In the genomic region with DNA sequence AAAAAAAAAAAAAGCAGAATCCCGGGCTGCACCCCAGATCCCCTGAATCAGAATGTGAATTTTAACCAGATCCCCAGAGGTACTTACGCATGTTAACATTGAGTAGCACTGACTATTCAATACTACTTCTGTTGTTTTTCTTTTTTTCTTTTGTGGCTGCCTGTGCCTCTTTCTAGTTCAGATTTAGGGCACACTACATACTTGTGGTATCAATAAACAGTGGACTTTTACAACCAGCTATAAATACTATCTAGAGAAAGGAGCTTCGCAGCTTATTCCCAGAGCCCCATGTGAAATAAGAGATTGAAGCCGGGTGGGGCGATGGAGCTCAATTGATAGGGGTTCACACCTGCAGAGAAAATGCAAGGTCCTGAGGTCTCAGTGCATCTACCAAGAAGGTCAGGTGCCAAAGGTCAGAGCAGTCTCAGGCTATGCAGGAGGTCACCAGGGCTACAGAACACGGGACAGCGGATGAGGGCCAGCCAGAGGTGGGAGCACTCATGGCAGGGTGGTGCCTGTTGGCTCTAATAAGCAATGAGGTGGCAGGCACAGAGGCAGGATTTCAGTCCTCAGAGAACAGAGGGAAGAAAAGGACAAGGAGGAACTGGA, we compare ENCODE assay signal across 20 cellular contexts. TPM values are rescaled to one million over a fixed set of nuclear protein-coding genes. Genes with fewer than 3 reads are reported as not detected.
DNase-seq lines count a peak whose midpoint lies in the region; ATAC-seq and TF ChIP-seq lines count a peak whose summit lies in the region.
"Had no signal": no experiment of that assay in that cellular context is flagged by ENCODE, and none has a peak within 500 bp of the region (broad histone marks: within the 10 kb centered on the region; RNA-seq: fewer than 3 reads in every experiment).

No MANE protein-coding gene starts in this region.

- H3K9me3 Mint-ChIP-seq in progenitor cell of endocrine pancreas (ENCODE audit: low read depth) (no peaks in the 10 kb centered on the region), glutamatergic neuron (ENCODE audit: unreplicated experiment) (peaks cover 3% of the 10 kb centered on the region), T-cell (no peaks in the 10 kb centered on the region)
- H3K9me3 Mint-ChIP-seq: activated naive CD8-positive, alpha-beta T cell treated with anti-CD3 and anti-CD28 coated beads, Interleukin-2, amount 50 U/mL, for 24 hours; activated T-helper 2 cell treated with anti-CD3 and anti-CD28 coated beads, Interferon-gamma antibody, Interleukin-2, Interleukin-4, amounts not matched to agents 10 μg/mL and 5 μg/mL and 100 μg/mL, durations not matched to agents 14 hours and 24 hours and 36 hours; CD8-positive, alpha-beta T cell had no signal

- no peak for DNase-seq in PC-3
- DNase-seq in epithelial cell of prostate (ENCODE audit: low read depth, low spot score): no peak
- DNase-seq in progenitor cell of endocrine pancreas (ENCODE audit: low spot score, unreplicated experiment): no peak
- no peak for DNase-seq in glutamatergic neuron
- DNase-seq in T-cell: no peak
- DNase-seq: activated naive CD8-positive, alpha-beta T cell treated with anti-CD3 and anti-CD28 coated beads, Interleukin-2, amount 50 U/mL, for 24 hours; CD8-positive, alpha-beta T cell; central memory CD4-positive, alpha-beta T cell; effector CD8-positive, alpha-beta T cell; NCI-H1694; NCI-H345; nucleus accumbens; T-helper 17 cell; tibial artery had no signal

- CTCF ChIA-PET in PC-3 (lab: Charles Lee) (no interaction called here), T-cell (lab: Charles Lee) (no interaction called here)

- no peak for ATAC-seq in PC-3
- no peak for ATAC-seq in GM21723 (IDR thresholded peaks at IDR 0.05; ENCODE audit: unreplicated experiment)
- ATAC-seq in HG02798 (IDR thresholded peaks at IDR 0.05; ENCODE audit: poor library complexity, unreplicated experiment): no peak
- ATAC-seq in T-cell (replicated peaks in 1 of 4): no peak
- ATAC-seq: activated naive CD8-positive, alpha-beta T cell treated with anti-CD3 and anti-CD28 coated beads, Interleukin-2, amount 50 U/mL, for 24 hours; CD8-positive, alpha-beta T cell; Right ventricle myocardium inferior; T-helper 17 cell had no signal

- H3K27me3 ChIP-seq in ACC112 (ENCODE audit: insufficient read depth, low read length): no peaks in the 10 kb centered on the region
- no peaks in the 10 kb centered on the region for H3K27me3 ChIP-seq in PC-3 (ENCODE audit: low read length)

- H3K4me1 Mint-ChIP-seq in progenitor cell of endocrine pancreas (ENCODE audit: low read depth) (peaks cover 66% of the 10 kb centered on the region), glutamatergic neuron (ENCODE audit: low read depth, unreplicated experiment) (peaks cover 12% of the 10 kb centered on the region), T-cell (no peaks in the 10 kb centered on the region)
- H3K4me1 Mint-ChIP-seq: activated naive CD8-positive, alpha-beta T cell treated with anti-CD3 and anti-CD28 coated beads, Interleukin-2, amount 50 U/mL, for 24 hours had no signal

- H3K36me3 ChIP-seq in ACC112 (ENCODE audit: insufficient read depth, low read length): no peaks in the 10 kb centered on the region
- no peaks in the 10 kb centered on the region for H3K36me3 ChIP-seq in PC-3 (ENCODE audit: low read depth, low read length)
- H3K36me3 ChIP-seq: tibial artery had no signal

- H3K4me1 ChIP-seq in ACC112 (ENCODE audit: control insufficient read depth, insufficient read depth, low read length, unreplicated experiment) (peaks cover 51% of the 10 kb centered on the region), PC-3 (ENCODE audit: insufficient read depth, low read length) (peaks cover 64% of the 10 kb centered on the region)

- H3K9me3 ChIP-seq in PC-3 (ENCODE audit: low read length): no peaks in the 10 kb centered on the region
- H3K9me3 ChIP-seq: tibial artery had no signal

- POLR2A ChIA-PET in PC-3 (lab: Charles Lee; ENCODE audit: unreplicated experiment) (no interaction called here), T-cell (lab: Charles Lee) (no interaction called here)

- no peak for TF ChIP-seq CTCF in PC-3 (conservative IDR thresholded peaks at IDR 0.05; ENCODE audit: low read depth, low read length)
- TF ChIP-seq CTCF in progenitor cell of endocrine pancreas (IDR thresholded peaks at IDR 0.05; ENCODE audit: unreplicated experiment): no peak
- TF ChIP-seq CTCF in glutamatergic neuron (IDR thresholded peaks at IDR 0.05; ENCODE audit: partially characterized antibody, unreplicated experiment): no peak

- no peaks in the 10 kb centered on the region for H4K20me1 ChIP-seq in PC-3 (ENCODE audit: low read length)

- H3K27ac Mint-ChIP-seq in progenitor cell of endocrine pancreas (peak overlapping the region; percentile 99), glutamatergic neuron (ENCODE audit: unreplicated experiment) (no peak overlapping the region), T-cell (no peak overlapping the region)
- H3K27ac Mint-ChIP-seq: activated naive CD8-positive, alpha-beta T cell treated with anti-CD3 and anti-CD28 coated beads, Interleukin-2, amount 50 U/mL, for 24 hours; activated T-helper 2 cell treated with anti-CD3 and anti-CD28 coated beads, Interferon-gamma antibody, Interleukin-2, Interleukin-4, amounts not matched to agents 10 μg/mL and 5 μg/mL and 100 μg/mL, durations not matched to agents 14 hours and 24 hours and 36 hours; CD8-positive, alpha-beta T cell; T-helper 17 cell had no signal

- H3K4me3 Mint-ChIP-seq in progenitor cell of endocrine pancreas (ENCODE audit: low read depth) (no peak overlapping the region), glutamatergic neuron (ENCODE audit: unreplicated experiment) (no peak overlapping the region), T-cell (no peak overlapping the region)
- H3K4me3 Mint-ChIP-seq: activated naive CD8-positive, alpha-beta T cell treated with anti-CD3 and anti-CD28 coated beads, Interleukin-2, amount 50 U/mL, for 24 hours; CD8-positive, alpha-beta T cell; T-helper 17 cell had no signal

- peak overlapping the region; percentile 91 for H3K27ac ChIP-seq in ACC112 (ENCODE audit: low read depth, low read length)
- H3K27ac ChIP-seq in PC-3 (ENCODE audit: low read length): peak overlapping the region; percentile 81
- H3K27ac ChIP-seq in epithelial cell of prostate: peak overlapping the region; percentile 62
- H3K27ac ChIP-seq: tibial artery had no signal

- intact Hi-C loops in PC-3 (cut with micrococcal nuclease): loop anchor here (2.0 kb wide), 1 partner anchor 19 kb away; no protein-coding TSS in a partner anchor

- BruUV-seq in PC-3 (replicated peaks; lab: Mats Ljungman, UMichigan): no TSS peak

- H3F3A ChIP-seq in PC-3 (ENCODE audit: low read length, unreplicated experiment): peaks cover 4% of the 10 kb centered on the region

- H3K4me2 ChIP-seq in PC-3 (ENCODE audit: low read length): no peak overlapping the region

- H3K79me2 ChIP-seq in ACC112 (ENCODE audit: control insufficient read depth, insufficient read depth, low read length, unreplicated experiment): peaks cover 4% of the 10 kb centered on the region
- H3K79me2 ChIP-seq in PC-3 (ENCODE audit: low read length): peaks cover 84% of the 10 kb centered on the region

- H2AFZ ChIP-seq in ACC112 (ENCODE audit: low read length, unreplicated experiment) (no peak overlapping the region), PC-3 (ENCODE audit: low read length) (no peak overlapping the region)

- H3K27me3 Mint-ChIP-seq in progenitor cell of endocrine pancreas: no peaks in the 10 kb centered on the region
- H3K27me3 Mint-ChIP-seq in glutamatergic neuron (ENCODE audit: unreplicated experiment): peaks cover 8% of the 10 kb centered on the region
- H3K27me3 Mint-ChIP-seq in T-cell: peaks cover 3 to 10% of the 10 kb centered on the region in 2 donors

- H3K9me2 ChIP-seq in PC-3 (replicated peaks; ENCODE audit: low read length): no peaks in the 10 kb centered on the region

- H3K4me3 ChIP-seq in ACC112 (ENCODE audit: low read depth, low read length) (no peak overlapping the region), PC-3 (ENCODE audit: low read length) (no peak overlapping the region)
- H3K4me3 ChIP-seq: skin epidermis, tibial artery had no signal

- no peak overlapping the region for H3K9ac ChIP-seq in PC-3 (ENCODE audit: low read length)

- H3K36me3 Mint-ChIP-seq in progenitor cell of endocrine pancreas (ENCODE audit: insufficient read depth) (peaks cover 5% of the 10 kb centered on the region), glutamatergic neuron (ENCODE audit: unreplicated experiment) (peaks cover 7% of the 10 kb centered on the region), T-cell (no peaks in the 10 kb centered on the region)
- H3K36me3 Mint-ChIP-seq: CD8-positive, alpha-beta T cell had no signal

RNA-seq across cellular contexts. Expression of gene WWC1, which starts 22.3 kb away (rescaled TPM):
- total RNA-seq in PC-3 (2014; rRNA removed) (31.8 and 44.2 TPM in 2 replicates), progenitor cell of endocrine pancreas (62.3 and 70.3 TPM in 2 replicates), glutamatergic neuron (ENCODE audit: unreplicated experiment) (1.5 TPM), T-cell (1 to 10 TPM in 3 of 5 donors, under 1 TPM in 2; 0.83 to 2.0 (median 1.6) TPM)
- total RNA-seq: CD8-positive, alpha-beta T cell had no signal

Comparison
In these comparisons a context has a peak if more than half of its experiments do, and no peak if none do; other contexts are left out.
1. RNA of gene WWC1, which starts 22.3 kb away (total RNA-seq): 62.3 to 70.3 TPM in progenitor cell of endocrine pancreas and 31.8 to 44.2 TPM in PC-3; 0.83 to 2.0 TPM in T-cell and 1.5 TPM in glutamatergic neuron (single experiment); every median in the first group is over 10 times any median in the second.
2. Peak in every context shown above with its lines, with median percentiles within 50 percentile points of each other: H3K27ac ChIP-seq.